Comparison of ENCODE assay signal across 1 cellular context in genomic region chr11:27506200-27507182, GRCh38.
TF ChIP-seq lines count a peak whose summit lies in the region.

Gene LIN7C (minus strand): TSS chr11:27506769. CDS start chr11:27506752, 17 bp downstream.

TF ChIP-seq in K562, 482 proteins besides CTCF, POLR2A, EP300 and RAD21 (continued from another document):
- TF ChIP-seq MGA (IDR thresholded peaks at IDR 0.05) (peak; percentile 36), SNIP1 (IDR thresholded peaks at IDR 0.05; ENCODE audit: low read depth) (no peak), ZZZ3 (IDR thresholded peaks at IDR 0.05) (no peak), PREB (CRISPR knock-in tag; IDR thresholded peaks at IDR 0.05) (no peak), CBX2 (IDR thresholded peaks at IDR 0.05; ENCODE audit: insufficient read depth, low read length, poor library complexity, severe bottlenecking) (no peak), TEAD1 (CRISPR knock-in tag; IDR thresholded peaks at IDR 0.05) (peak in 1 of 2 experiments; percentile 7; a peak in 1 of 4 replicates), DPF2 (IDR thresholded peaks at IDR 0.05) (no peak), ZNF76 (CRISPR knock-in tag; IDR thresholded peaks at IDR 0.05; ENCODE audit: borderline replicate concordance) (no peak), GATA2 (CRISPR knock-in tag; IDR thresholded peaks at IDR 0.05) (0 out of 2 replicates have a peak, but pooled peaks have one; percentile 13), ZNF511 (CRISPR knock-in tag; IDR thresholded peaks at IDR 0.05) (no peak), NR1H2 (CRISPR knock-in tag; IDR thresholded peaks at IDR 0.05) (0 out of 2 replicates have a peak, but pooled peaks have one; percentile 46), BRD4 (IDR thresholded peaks at IDR 0.05) (no peak), PCBP2 (IDR thresholded peaks at IDR 0.05; ENCODE audit: low read depth, low read length, poor library complexity, severe bottlenecking) (no peak), CBFA2T2 (conservative IDR thresholded peaks at IDR 0.05) (no peak), ZNF282 (CRISPR knock-in tag; IDR thresholded peaks at IDR 0.05) (no peak), CTBP1 (IDR thresholded peaks at IDR 0.05; ENCODE audit: borderline replicate concordance) (0 out of 2 replicates have a peak, but pooled peaks have one; percentile 45), ZNF75A (CRISPR knock-in tag; IDR thresholded peaks at IDR 0.05) (no peak), NR2C1 (IDR thresholded peaks at IDR 0.05) (peak; percentile 71), NR2C1 (tag; IDR thresholded peaks at IDR 0.05) (0 out of 2 replicates have a peak, but pooled peaks have one; percentile 51), HMG20B (CRISPR knock-in tag; IDR thresholded peaks at IDR 0.05) (no peak), XRCC5 (IDR thresholded peaks at IDR 0.05; ENCODE audit: low read depth, low read length) (no peak), ZNF780A (CRISPR knock-in tag; IDR thresholded peaks at IDR 0.05) (no peak), POLR2AphosphoS2 (IDR thresholded peaks at IDR 0.05; ENCODE audit: low read length) (peak; percentile 85; the same call in 1 of the 2 replicates), GABPB1 (CRISPR knock-in tag; IDR thresholded peaks at IDR 0.05) (peak; percentile 95), ARID1B (IDR thresholded peaks at IDR 0.05) (no peak; the same call in 1 of the 2 replicates), TRIM24 (IDR thresholded peaks at IDR 0.05) (no peak; a peak in 1 of 4 replicates), E2F6 (IDR thresholded peaks at IDR 0.05; ENCODE audit: borderline replicate concordance in 1 of 2, extremely low read depth in 1 of 2, insufficient read depth in 1 of 2, insufficient read length in 1 of 2, low read depth in 1 of 2, low read length in 1 of 2, poor library complexity in 1 of 2, severe bottlenecking in 1 of 2) (peak in 1 of 2 experiments; percentile 44), ETV1 (tag; conservative IDR thresholded peaks at IDR 0.05; ENCODE audit: low read depth) (peak; percentile 69; the same call in 1 of the 2 replicates), ZC3H8 (IDR thresholded peaks at IDR 0.05) (no peak), SIRT6 (IDR thresholded peaks at IDR 0.05; ENCODE audit: low read depth, low read length) (no peak), STAT5B (CRISPR knock-in tag; IDR thresholded peaks at IDR 0.05) (no peak), HNRNPLL (IDR thresholded peaks at IDR 0.05; ENCODE audit: low read depth, low read length, poor library complexity, severe bottlenecking) (peak; percentile 56), FIP1L1 (IDR thresholded peaks at IDR 0.05; ENCODE audit: low read depth, low read length, poor library complexity, severe bottlenecking) (no peak), STAG1 (CRISPR knock-in tag; IDR thresholded peaks at IDR 0.05; ENCODE audit: borderline replicate concordance) (no peak)
